In the genomic region with DNA sequence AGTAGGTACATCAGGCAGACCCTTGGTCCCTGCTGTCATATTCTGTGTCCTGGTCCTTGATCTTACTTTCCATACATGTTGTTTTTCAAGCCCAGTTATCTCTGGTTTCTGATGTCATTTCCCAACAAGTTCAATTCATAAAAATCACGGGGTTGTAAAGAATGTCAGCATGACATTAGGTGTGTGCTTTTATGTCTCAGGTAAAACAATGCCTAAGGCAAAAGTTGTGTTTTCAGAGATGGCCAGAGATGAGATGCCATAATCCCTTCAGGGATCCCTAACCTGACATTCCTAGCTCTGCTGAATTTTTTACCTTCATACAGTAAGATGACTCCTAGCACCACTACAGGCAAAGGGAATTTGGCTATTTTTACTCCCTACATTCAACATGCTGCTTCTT, we compare ENCODE assay signal across 35 cellular contexts.
DNase-seq lines count a peak whose midpoint lies in the region; FAIRE-seq and TF ChIP-seq lines count a peak whose summit lies in the region.
"Had no signal": no experiment of that assay in that cellular context is flagged by ENCODE, and none has a peak within 500 bp of the region (broad histone marks: within the 10 kb centered on the region; RNA-seq: fewer than 3 reads in every experiment).

No MANE protein-coding gene starts in this region.

- no peak overlapping the region for H3K14ac ChIP-seq in H1 (ENCODE audit: insufficient read length)
- H3K14ac ChIP-seq in trophoblast cell (ENCODE audit: low read length), result no peak overlapping the region

- H3K9ac ChIP-seq in H1 (replicated peaks in 1 of 4; ENCODE audit: extremely low read depth in 1 of 4, low read depth in 3 of 4, low read length in 3 of 4) (no peak overlapping the region), trophoblast cell (ENCODE audit: low read length) (peak overlapping the region; percentile 50)
- H3K9ac ChIP-seq: BLaER1; BLaER1 treated with 17β-estradiol and CSF1 and Interleukin-3, amounts not matched to agents 10 nM and 100 nM had no signal

- no peak overlapping the region for H3K4ac ChIP-seq in H1 (replicated peaks; ENCODE audit: insufficient read length, low read depth, low read length)
- H3K4ac ChIP-seq in trophoblast cell (ENCODE audit: low read depth, low read length), result no peak overlapping the region

- H2BK15ac ChIP-seq in H1 (ENCODE audit: low read length), result no peak overlapping the region

- TF ChIP-seq EP300 in H1 (IDR thresholded peaks at IDR 0.05; ENCODE audit: borderline replicate concordance in 1 of 2, low read depth in 2 of 2, low read length in 2 of 2), result no peak

- H3K4me3 ChIP-seq in H1 (ENCODE audit: extremely low read depth in 1 of 4, insufficient read depth in 2 of 4, low read depth in 3 of 4, low read length in 4 of 4), result no peak overlapping the region
- H3K4me3 ChIP-seq in trophoblast cell (ENCODE audit: low read depth, low read length), result no peak overlapping the region
- H3K4me3 ChIP-seq: A549; BLaER1; BLaER1 treated with 17β-estradiol and CSF1 and Interleukin-3, amounts not matched to agents 10 nM and 100 nM had no signal

- no peak for FAIRE-seq in H1 (lab: Jason Lieb, UNC)
- FAIRE-seq: A204.1, A549, D721Med had no signal

- no peak overlapping the region for H3K23ac ChIP-seq in H1 (ENCODE audit: insufficient read length)
- H3K23ac ChIP-seq in trophoblast cell (ENCODE audit: low read length), result no peak overlapping the region

- H3K27ac ChIP-seq in H1 (ENCODE audit: low read depth, low read length) (no peak overlapping the region), trophoblast cell (ENCODE audit: low read depth, low read length) (no peak overlapping the region)
- H3K27ac ChIP-seq: 22Rv1; A549; BLaER1; BLaER1 treated with 17β-estradiol and CSF1 and Interleukin-3, amounts not matched to agents 10 nM and 100 nM; C4-2B had no signal

- H4K91ac ChIP-seq in H1 (replicated peaks; ENCODE audit: insufficient read length, low read length) (peak overlapping the region; percentile 56), trophoblast cell (ENCODE audit: low read depth, low read length) (no peak overlapping the region)

- H4K20me1 ChIP-seq in H1 (replicated peaks in 1 of 2; ENCODE audit: control insufficient read depth in 1 of 2, insufficient read depth in 2 of 2, low read length in 2 of 2), result no peaks in the 10 kb centered on the region
- H4K20me1 ChIP-seq: BLaER1; BLaER1 treated with 17β-estradiol and CSF1 and Interleukin-3, amounts not matched to agents 10 nM and 100 nM had no signal

- no peak overlapping the region for H4K12ac ChIP-seq in trophoblast cell (ENCODE audit: low read depth, low read length)

- H2BK12ac ChIP-seq in H1 (ENCODE audit: low read depth, low read length), result no peak overlapping the region
- no peak overlapping the region for H2BK12ac ChIP-seq in trophoblast cell (ENCODE audit: low read length)

- POLR2A ChIA-PET in H1 (lab: Charles Lee; ENCODE audit: partially characterized antibody), result interaction anchor here (0.6 kb wide), 1 partner anchor 676 kb away, joined by 3 read pairs; no protein-coding TSS in a partner anchor

- H4K5ac ChIP-seq in H1 (ENCODE audit: insufficient read length, low read depth, low read length), result no peak overlapping the region

- no peaks in the 10 kb centered on the region for H3K36me3 ChIP-seq in H1 (ENCODE audit: control insufficient read depth in 2 of 4, insufficient read depth in 4 of 4, low read length in 3 of 4)
- no peaks in the 10 kb centered on the region for H3K36me3 ChIP-seq in trophoblast cell (ENCODE audit: control insufficient read depth in 1 of 2, insufficient read depth in 2 of 2, low read length in 2 of 2)
- H3K36me3 ChIP-seq: BE2C; BLaER1; BLaER1 treated with 17β-estradiol and CSF1 and Interleukin-3, amounts not matched to agents 10 nM and 100 nM had no signal

- H3K9me3 ChIP-seq in H1 (ENCODE audit: insufficient read depth in 2 of 2, low read depth in 1 of 2, low read length in 1 of 2) (no peaks in the 10 kb centered on the region), trophoblast cell (ENCODE audit: insufficient read depth, low read depth, low read length) (no peaks in the 10 kb centered on the region)
- H3K9me3 ChIP-seq: A549; BE2C; BLaER1; BLaER1 treated with 17β-estradiol and CSF1 and Interleukin-3, amounts not matched to agents 10 nM and 100 nM; Caco-2 had no signal

- no peaks in the 10 kb centered on the region for H3K79me2 ChIP-seq in H1 (ENCODE audit: control insufficient read depth in 1 of 2, insufficient read depth in 2 of 2, low read length in 2 of 2)
- no peaks in the 10 kb centered on the region for H3K79me2 ChIP-seq in trophoblast cell (ENCODE audit: control insufficient read depth, insufficient read depth, low read length, poor library complexity)

- H2AK5ac ChIP-seq in H1 (ENCODE audit: low read depth, low read length) (no peak overlapping the region), trophoblast cell (ENCODE audit: low read length) (no peak overlapping the region)

- H3K4me2 ChIP-seq in H1 (ENCODE audit: insufficient read depth in 1 of 2, low read depth in 2 of 2, low read length in 2 of 2), result no peak overlapping the region
- H3K4me2 ChIP-seq in trophoblast cell (ENCODE audit: low read length), result no peak overlapping the region
- H3K4me2 ChIP-seq: A549; BLaER1; BLaER1 treated with 17β-estradiol and CSF1 and Interleukin-3, amounts not matched to agents 10 nM and 100 nM had no signal

- no peak overlapping the region for H3K18ac ChIP-seq in H1 (ENCODE audit: extremely low read depth, low read length)
- no peak overlapping the region for H3K18ac ChIP-seq in trophoblast cell (ENCODE audit: low read length)

- no peak overlapping the region for H2AFZ ChIP-seq in H1 (ENCODE audit: low read length)
- H2AFZ ChIP-seq in trophoblast cell (ENCODE audit: insufficient read depth, low read length, poor library complexity), result no peak overlapping the region

- no peak overlapping the region for H4K8ac ChIP-seq in H1 (ENCODE audit: extremely low read depth, insufficient read depth, low read length)
- H4K8ac ChIP-seq in trophoblast cell (ENCODE audit: low read depth, low read length), result no peak overlapping the region

- 85% methylated on average over 1 of the region's 1 CpG; no CpG with 5 or more reads in 1 of the 2 experiments for WGBS in H1 (ENCODE audit: extremely low coverage in 1 of 2, insufficient coverage in 1 of 2, insufficient read length in 1 of 2, insufficient replicate concordance in 2 of 2, low coverage in 1 of 2, low lambda C conversion rate in 2 of 2, missing lambda C conversion rate in 1 of 2), 2 experiments
- WGBS in trophoblast cell (ENCODE audit: extremely low coverage, insufficient coverage, insufficient read length), result no CpG with 5 or more reads among the region's 1 CpG

- H2BK120ac ChIP-seq in H1 (replicated peaks; ENCODE audit: low read depth, low read length) (no peak overlapping the region), trophoblast cell (ENCODE audit: insufficient read depth, low read length, poor library complexity) (no peak overlapping the region)

- no peaks in the 10 kb centered on the region for H3K9me3 Mint-ChIP-seq in neural crest cell
- H3K9me3 Mint-ChIP-seq: CD4-positive, alpha-beta T cell; CD8-positive, alpha-beta memory T cell; CD8-positive, alpha-beta T cell had no signal

- peaks cover 0 to 9% (median 4%) of the 10 kb centered on the region in 4 experiments; a peak in 2 of 7 replicates for H3K4me1 ChIP-seq in H1 (replicated peaks in 1 of 4; ENCODE audit: control insufficient read depth in 3 of 4, insufficient read depth in 4 of 4, low read length in 3 of 4)
- H3K4me1 ChIP-seq in trophoblast cell (ENCODE audit: control insufficient read depth in 1 of 2, insufficient read depth in 2 of 2, low read length in 2 of 2), result peaks cover 0 to 3% of the 10 kb centered on the region in 2 experiments
- H3K4me1 ChIP-seq: A549, BE2C, BLaER1, Caco-2 had no signal

- no peak overlapping the region for H3K4me3 Mint-ChIP-seq in neural crest cell
- H3K4me3 Mint-ChIP-seq: B cell; CD14-positive monocyte; CD4-positive, alpha-beta memory T cell; CD4-positive, alpha-beta T cell; CD4-positive, CD25-positive, alpha-beta regulatory T cell; CD8-positive, alpha-beta memory T cell; CD8-positive, alpha-beta T cell had no signal

- H3K27me3 ChIP-seq in H1 (replicated peaks in 1 of 4; ENCODE audit: control insufficient read depth in 3 of 4, extremely low read depth in 1 of 4, insufficient read depth in 3 of 4, low read length in 3 of 4) (no peaks in the 10 kb centered on the region), trophoblast cell (ENCODE audit: insufficient read depth, low read length) (no peaks in the 10 kb centered on the region)
- H3K27me3 ChIP-seq: BE2C; BLaER1; BLaER1 treated with 17β-estradiol and CSF1 and Interleukin-3, amounts not matched to agents 10 nM and 100 nM had no signal

- DNase-seq in H1 (ENCODE audit: low read depth in 1 of 2, low spot score in 2 of 2) (no peak), neural crest cell (ENCODE audit: low read depth, low spot score) (no peak), trophoblast cell (peak; percentile 41 to 93), DMS153 treated with DMSO at 0.1 percent for 48 hours (lab: John Stamatoyannopoulos, UW; ENCODE audit: unreplicated experiment) (no peak), NCI-H510A treated with DMSO at 0.1 percent for 48 hours (lab: John Stamatoyannopoulos, UW) (no peak)
- no peak for DNase-seq in activated naive CD4-positive, alpha-beta T cell (lab: John Stamatoyannopoulos, UW)
- DNase-seq: 8988T; ACHN; AML-193; BE2C; C1 segment of cervical spinal cord; Caco-2; Calu3; CD4-positive, alpha-beta memory T cell; CD4-positive, alpha-beta T cell; CD4-positive, CD25-positive, alpha-beta regulatory T cell; CD8-positive, alpha-beta memory T cell; CD8-positive, alpha-beta T cell; COR-L47; DMS 273 treated with DMSO at 0.1 percent for 48 hours; DMS153; DMS53; DMS79; DMS79 treated with DMSO at 0.1 percent for 48 hours; DND-41; EL had no signal

- 0 out of 2 replicates have a peak overlapping the region, but pooled peaks have one; percentile 24 for H2BK20ac ChIP-seq in H1 (ENCODE audit: low read length)

- no peak for TF ChIP-seq RAD21 in H1 (IDR thresholded peaks at IDR 0.05 in 1 of 2, conservative IDR thresholded peaks at IDR 0.05 in 1 of 2; ENCODE audit: low read depth in 2 of 2, low read length in 2 of 2)

- H3K23me2 ChIP-seq in H1 (ENCODE audit: low read depth, low read length), result no peaks in the 10 kb centered on the region; the same call in 1 of the 2 replicates

- TF ChIP-seq CTCF in H1 (IDR thresholded peaks at IDR 0.05; ENCODE audit: control extremely low read depth in 1 of 3, insufficient read depth in 1 of 3, low read depth in 1 of 3, low read length in 3 of 3), result no peak
- TF ChIP-seq CTCF in neural crest cell (conservative IDR thresholded peaks at IDR 0.05), result no peak

- H3K56ac ChIP-seq in H1 (replicated peaks; ENCODE audit: insufficient read length, low read depth, low read length), result no peak overlapping the region

- H3K27ac Mint-ChIP-seq in neural crest cell (ENCODE audit: unreplicated experiment), result peak overlapping the region; percentile 22
- H3K27ac Mint-ChIP-seq: B cell; CD14-positive monocyte; CD4-positive, alpha-beta memory T cell; CD4-positive, alpha-beta T cell; CD4-positive, CD25-positive, alpha-beta regulatory T cell; CD8-positive, alpha-beta memory T cell; CD8-positive, alpha-beta T cell had no signal

- peaks cover 39% of the 10 kb centered on the region for H3K4me1 Mint-ChIP-seq in neural crest cell
- H3K4me1 Mint-ChIP-seq: B cell; CD14-positive monocyte; CD4-positive, alpha-beta memory T cell; CD4-positive, CD25-positive, alpha-beta regulatory T cell; CD8-positive, alpha-beta memory T cell had no signal

- CTCF ChIA-PET in H1 (lab: Charles Lee; ENCODE audit: partially characterized antibody), result interaction anchor here (0.7 kb wide), 1 partner anchor 8 kb away, joined by 3 read pairs; no protein-coding TSS in a partner anchor

- H2BK5ac ChIP-seq in H1 (ENCODE audit: low read depth, low read length) (no peak overlapping the region), trophoblast cell (ENCODE audit: low read depth, low read length, poor library complexity) (no peak overlapping the region)

- H3K79me1 ChIP-seq in H1 (ENCODE audit: low read depth, low read length), result no peaks in the 10 kb centered on the region
- H3K79me1 ChIP-seq in trophoblast cell (ENCODE audit: low read length), result peaks cover 2% of the 10 kb centered on the region

- no peaks in the 10 kb centered on the region for H3K27me3 Mint-ChIP-seq in neural crest cell (ENCODE audit: low read depth)
- H3K27me3 Mint-ChIP-seq: CD4-positive, alpha-beta T cell; CD4-positive, CD25-positive, alpha-beta regulatory T cell; CD8-positive, alpha-beta memory T cell had no signal

- H3K36me3 Mint-ChIP-seq in neural crest cell (ENCODE audit: low read depth), result no peaks in the 10 kb centered on the region
- H3K36me3 Mint-ChIP-seq: CD14-positive monocyte; CD4-positive, alpha-beta memory T cell; CD4-positive, CD25-positive, alpha-beta regulatory T cell; CD8-positive, alpha-beta memory T cell; CD8-positive, alpha-beta T cell had no signal

- TF ChIP-seq POLR2A in H1 (IDR thresholded peaks at IDR 0.05; ENCODE audit: control extremely low read depth in 1 of 2, low read depth in 2 of 2, low read length in 2 of 2), result no peak

Comparison
In these comparisons a context has a peak if more than half of its experiments do, and no peak if none do; other contexts are left out.
1. DNase-seq: peak in trophoblast cell (2 of 2); none in H1 (0 of 2), neural crest cell (single experiment), DMS153 treated with DMSO at 0.1 percent for 48 hours (single experiment), NCI-H510A treated with DMSO at 0.1 percent for 48 hours (single experiment) and activated naive CD4-positive, alpha-beta T cell (0 of 4).